ENCODE assay signal across 34 cellular contexts in the genomic region with DNA sequence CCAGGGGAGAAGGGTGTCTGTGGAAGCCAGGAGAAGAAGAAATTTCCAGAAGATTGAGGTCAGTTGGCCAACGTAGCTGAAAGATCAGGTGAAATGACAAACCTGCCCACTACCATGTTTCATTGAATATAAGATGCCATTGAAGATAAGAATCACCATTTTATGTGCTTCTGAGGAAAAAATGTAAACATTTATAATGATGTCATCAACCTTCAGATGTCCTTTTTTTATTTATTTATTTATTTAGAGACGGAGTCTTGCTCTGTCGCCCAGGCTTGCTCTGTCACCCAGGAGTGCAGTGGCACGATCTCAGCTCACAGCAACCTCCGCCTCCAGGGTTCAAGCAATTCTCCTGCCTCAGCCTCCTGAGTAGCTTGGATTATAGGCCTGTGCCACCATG.
"Had no signal": no experiment of that assay in that cellular context is flagged by ENCODE, and none has a peak within 500 bp of the region (broad histone marks: within the 10 kb centered on the region; RNA-seq: fewer than 3 reads in every experiment).

No MANE protein-coding gene starts in this region.

- H3K4me3 ChIP-seq: adrenal gland, body of pancreas, breast epithelium had no signal

- H3K27me3 ChIP-seq: adrenal gland, body of pancreas, breast epithelium had no signal

- H3K36me3 ChIP-seq: brain microvascular endothelial cell, breast epithelium had no signal

- H3K27ac ChIP-seq: adrenal gland, body of pancreas, brain microvascular endothelial cell, breast epithelium, VCaP had no signal

- H3K9me3 ChIP-seq: adrenal gland, body of pancreas, breast epithelium had no signal

- DNase-seq: activated CD4-positive, alpha-beta memory T cell treated with anti-CD3 and anti-CD28 coated beads, Interleukin-2, amount 10 ng/mL, durations not matched to agents 7 days and 5 days; activated CD4-positive, alpha-beta T cell treated with anti-CD3 and anti-CD28 coated beads for 1 hour; activated CD4-positive, alpha-beta T cell treated with anti-CD3 and anti-CD28 coated beads for 36 hours; activated CD4-positive, alpha-beta T cell treated with anti-CD3 and anti-CD28 coated beads for 48 hours; activated CD4-positive, alpha-beta T cell treated with anti-CD3 and anti-CD28 coated beads, Interleukin-2, amount 10 ng/mL, durations not matched to agents 7 days and 5 days; activated CD4-positive, alpha-beta T cell treated with anti-CD3 and anti-CD28 coated beads, Interleukin-2, amount 50 U/mL, for 48 hours; activated CD4-positive, CD25-positive, alpha-beta regulatory T cell; activated CD8-positive, alpha-beta memory T cell treated with anti-CD3 and anti-CD28 coated beads for 24 hours; activated CD8-positive, alpha-beta memory T cell treated with anti-CD3 and anti-CD28 coated beads, Interleukin-2, amount 10 ng/mL, durations not matched to agents 7 days and 5 days; activated CD8-positive, alpha-beta memory T cell treated with anti-CD3 and anti-CD28 coated beads, Interleukin-2, amount 50 U/mL, for 48 hours; activated CD8-positive, alpha-beta T cell treated with anti-CD3 and anti-CD28 coated beads, Interleukin-2, amount 10 ng/mL, durations not matched to agents 7 days and 5 days; activated effector memory CD4-positive, alpha-beta T cell treated with anti-CD3 and anti-CD28 coated beads, Interleukin-2, amount 50 U/mL, for 16 hours; activated gamma-delta T cell treated with Interleukin-2 at 50 U/mL for 16 hours; activated naive CD4-positive, alpha-beta T cell; activated naive CD4-positive, alpha-beta T cell treated with anti-CD3 and anti-CD28 coated beads for 36 hours; activated naive CD4-positive, alpha-beta T cell treated with anti-CD3 and anti-CD28 coated beads, Interleukin-2, amount 50 U/mL, for 16 hours; activated naive CD8-positive, alpha-beta T cell treated with anti-CD3 and anti-CD28 coated beads for 36 hours; activated T-cell treated with anti-CD3 and anti-CD28 coated beads, Interleukin-2, amount 50 U/mL, for 24 hours; activated T-cell treated with anti-CD3 and anti-CD28 coated beads, Interleukin-2, amount 50 U/mL, for 48 hours; adrenal gland; amniotic stem cell; body of pancreas; brain microvascular endothelial cell; caudate nucleus; cerebellar nuclear complex; T-helper 1 cell; T-helper 2 cell; T-helper 9 cell had no signal

- ATAC-seq: activated CD4-positive, alpha-beta T cell treated with anti-CD3 and anti-CD28 coated beads for 36 hours; activated CD4-positive, CD25-positive, alpha-beta regulatory T cell treated with anti-CD3 and anti-CD28 coated beads, Interleukin-2, amount 50 U/mL, for 24 hours; activated CD8-positive, alpha-beta memory T cell treated with anti-CD3 and anti-CD28 coated beads, Interleukin-2, amount 10 ng/mL, durations not matched to agents 7 days and 5 days; activated CD8-positive, alpha-beta T cell treated with anti-CD3 and anti-CD28 coated beads, Interleukin-2, amount 10 ng/mL, durations not matched to agents 7 days and 5 days; activated naive CD4-positive, alpha-beta T cell treated with anti-CD3 and anti-CD28 coated beads, Interleukin-2, amount 50 U/mL, for 72 hours; body of pancreas had no signal

- H3K4me1 ChIP-seq: adrenal gland, breast epithelium had no signal

- FAIRE-seq: astrocyte, TTC549 had no signal
